12 cellular contexts compared by ENCODE assay signal in the genomic region with DNA sequence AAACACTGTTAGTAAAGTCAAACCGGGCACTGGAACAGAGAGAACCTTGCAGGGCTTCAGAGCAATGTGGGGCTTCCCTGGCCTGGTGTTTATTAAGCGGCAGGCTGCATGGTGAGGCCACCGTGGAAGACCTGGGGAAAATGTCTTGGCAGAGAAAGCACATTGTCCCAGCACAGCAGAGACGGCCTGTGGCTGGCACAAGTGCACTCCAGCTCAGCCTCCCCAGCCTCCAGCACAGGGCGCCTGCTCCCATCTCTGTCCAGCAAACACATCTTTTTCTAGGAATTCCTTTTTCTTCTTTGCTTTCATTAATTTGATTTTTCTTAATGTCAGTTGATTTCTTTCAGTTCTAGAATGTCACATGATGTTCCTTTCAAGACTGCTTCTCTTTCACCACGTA.
"Had no signal": no experiment of that assay in that cellular context is flagged by ENCODE, and none has a peak within 500 bp of the region (broad histone marks: within the 10 kb centered on the region; RNA-seq: fewer than 3 reads in every experiment).

No MANE protein-coding gene starts in this region.

- H3K4me1 ChIP-seq: psoas muscle, stomach, thyroid gland had no signal

- ATAC-seq: activated CD4-positive, CD25-positive, alpha-beta regulatory T cell treated with anti-CD3 and anti-CD28 coated beads, Interleukin-2, amount 50 U/mL, for 24 hours; psoas muscle had no signal

- H3K9me3 ChIP-seq: psoas muscle, stomach, thyroid gland had no signal

- DNase-seq: activated CD4-positive, alpha-beta T cell treated with anti-CD3 and anti-CD28 coated beads, Interleukin-2, amount 50 U/mL, for 1 hour; activated CD8-positive, alpha-beta memory T cell treated with anti-CD3 and anti-CD28 coated beads for 24 hours; activated naive CD8-positive, alpha-beta T cell treated with anti-CD3 and anti-CD28 coated beads, Interleukin-2, amount 10 ng/mL, durations not matched to agents 7 days and 5 days; brain microvascular endothelial cell; erythroblast; kidney; psoas muscle; stimulated activated CD4-positive, alpha-beta T cell treated with anti-CD3 and anti-CD28 coated beads, Interleukin-12 subunit alpha, Interleukin-12 subunit beta, amount 100 ng/mL, for 4 hours; stimulated activated CD4-positive, alpha-beta T cell treated with anti-CD3 and anti-CD28 coated beads, Interleukin-2, amount 100 ng/mL, for 24 hours; stomach; thyroid gland had no signal

- H3K36me3 ChIP-seq: brain microvascular endothelial cell, thyroid gland had no signal

- H3K4me3 ChIP-seq: psoas muscle, stomach, thyroid gland had no signal

- H3K27me3 ChIP-seq: brain microvascular endothelial cell, stomach, thyroid gland had no signal

- H3K27ac ChIP-seq: brain microvascular endothelial cell, psoas muscle, stomach, thyroid gland had no signal
